Comparison of ENCODE assay signal across 8 cellular contexts in genomic region chr2:71545572-71546274, GRCh38.
DNase-seq lines count a peak whose midpoint lies in the region; ATAC-seq, FAIRE-seq and TF ChIP-seq lines count a peak whose summit lies in the region.

No MANE protein-coding gene starts in this region.

- TF ChIP-seq EP300 in ovary (IDR thresholded peaks at IDR 0.05) = no peak

- peak; percentile 70 for FAIRE-seq in HTR-8/SVneo (lab: Jason Lieb, UNC)

- peak; percentile 86 for ATAC-seq in Panc1

- WGBS in ovary, 3 donors = 9 to 21% (median 10%) methylated on average over 22 of the region's 22 CpGs

- H3K4me1 ChIP-seq in Panc1 (ENCODE audit: control insufficient read depth, insufficient read depth, low read length) = no peaks in the 10 kb centered on the region; the same call in 1 of the 2 replicates
- peaks cover 2% of the 10 kb centered on the region for H3K4me1 ChIP-seq in ovary (ENCODE audit: insufficient read depth)

- CTCF ChIA-PET in Panc1 (lab: Charles Lee) = interaction anchor here (0.6 kb wide), 1 partner anchor 20 kb away, joined by 5 read pairs; no protein-coding TSS in a partner anchor

- H3K9me3 ChIP-seq in Panc1 (ENCODE audit: control insufficient read depth, insufficient read depth, low read depth, low read length) (no peaks in the 10 kb centered on the region), ovary (no peaks in the 10 kb centered on the region)

- TF ChIP-seq POLR2A in ovary (IDR thresholded peaks at IDR 0.05) = no peak

- H3K27me3 ChIP-seq in Panc1 (ENCODE audit: control insufficient read depth, insufficient read depth, low read length) = no peaks in the 10 kb centered on the region; the same call in 1 of the 2 replicates
- no peaks in the 10 kb centered on the region for H3K27me3 ChIP-seq in ovary

- H3K27ac ChIP-seq in 22Rv1 = no peak overlapping the region
- no peak overlapping the region for H3K27ac ChIP-seq in Panc1 (ENCODE audit: low read length)
- H3K27ac ChIP-seq in ovary = no peak overlapping the region

- TF ChIP-seq CTCF in 22Rv1 (IDR thresholded peaks at IDR 0.05) (peak; percentile 89), GM10266 (IDR thresholded peaks at IDR 0.05; ENCODE audit: control insufficient read depth, insufficient read depth, low read depth, missing control alignments) (peak; percentile 77), Panc1 (IDR thresholded peaks at IDR 0.05) (peak; percentile 90), ovary (IDR thresholded peaks at IDR 0.05) (peak; percentile 33 to 54 (median 45))

- intact Hi-C loops in Panc1 (cut with micrococcal nuclease; ENCODE audit: unreplicated experiment) (loop anchor here (5.0 to 10.0 kb wide), 4 partner anchors 372 to 1209 kb away; no protein-coding TSS in a partner anchor), ovary (cut with DNase I) (loop anchor here (5.0 to 10.0 kb wide), 6 partner anchors 602 to 1339 kb away; partner anchors contain the start of genes CYP26B1 (in 2 of the 4) and SPR (in 1 of the 4))

- peak overlapping the region; percentile 1 to 25; a peak in 3 of 4 replicates for H3K4me3 ChIP-seq in Panc1 (ENCODE audit: low read depth in 2 of 2, low read length in 2 of 2)
- H3K4me3 ChIP-seq in ovary = no peak overlapping the region

- H3K36me3 ChIP-seq in Panc1 (ENCODE audit: control insufficient read depth, insufficient read depth, low read length) = no peaks in the 10 kb centered on the region
- H3K36me3 ChIP-seq in ovary = no peaks in the 10 kb centered on the region

- POLR2A ChIA-PET in Panc1 (lab: Charles Lee) = no interaction called here

- no TSS peak for BruUV-seq in Panc1 (replicated peaks; lab: Mats Ljungman, UMichigan)

- DNase-seq in GM10266 (ENCODE audit: extremely low spot score) = peak; percentile 71
- peak; percentile 85 for DNase-seq in HTR-8/SVneo (ENCODE audit: insufficient read length, low spot score)
- peak; percentile 30 for DNase-seq in Panc1 (ENCODE audit: low read depth, low spot score)
- DNase-seq in activated naive CD4-positive, alpha-beta T cell treated with anti-CD3 and anti-CD28 coated beads, Interleukin-2, amount 50 U/mL, for 16 hours = peak; percentile 39
- DNase-seq in germinal center (ENCODE audit: low spot score) = peak; percentile 53
- DNase-seq in ovary = peak; percentile 48 to 70 (median 64)
- DNase-seq in GOT3 (lab: John Stamatoyannopoulos, UW) = no peak

- in situ Hi-C loops in Panc1 (cut with HindIII; ENCODE audit: low pct_unique_long_range_greater_than_20kb, low sequenced_read_pairs) = no loop called here
